Comparison of ENCODE assay signal across 8 cellular contexts in the genomic region with DNA sequence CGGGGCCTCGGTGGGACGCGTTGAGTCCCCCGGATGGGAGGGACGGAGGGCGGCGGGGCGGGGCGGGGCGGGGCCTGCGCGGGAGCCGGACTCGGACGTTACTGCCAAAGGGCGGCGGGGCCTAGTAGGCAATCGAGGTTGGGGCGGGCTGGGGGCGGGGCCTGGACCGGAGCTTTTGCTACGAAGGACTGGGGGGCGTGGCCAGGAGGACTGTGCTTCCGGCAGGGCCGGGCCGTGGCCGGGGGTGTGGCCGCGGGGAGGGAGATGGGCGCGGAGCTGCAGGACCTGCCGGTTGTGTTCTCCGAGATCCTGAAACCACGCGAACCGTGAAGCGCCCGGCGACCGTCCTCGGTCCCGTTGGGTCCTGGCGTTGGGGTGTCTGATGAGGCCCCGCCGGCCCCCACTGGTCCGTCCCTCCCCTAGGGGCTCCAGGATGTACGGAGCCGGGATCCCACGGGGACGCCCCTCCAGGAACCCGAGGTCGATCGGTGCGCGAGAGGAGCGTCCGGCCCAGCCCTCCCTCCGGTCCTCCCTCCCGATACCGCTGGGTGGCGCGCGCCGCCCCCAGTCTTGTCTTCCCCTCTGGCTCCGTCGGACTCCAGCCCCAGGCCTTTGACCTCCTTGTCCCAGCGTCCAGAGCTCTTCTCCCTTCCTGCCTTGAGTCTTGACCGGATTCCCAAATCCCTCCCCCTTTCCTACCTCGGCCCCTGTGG. TPM values are rescaled to one million over a fixed set of nuclear protein-coding genes. Genes with fewer than 3 reads are reported as not detected.
DNase-seq lines count a peak whose midpoint lies in the region; ATAC-seq and TF ChIP-seq lines count a peak whose summit lies in the region.

No MANE protein-coding gene starts in this region.

- TF ChIP-seq CTCF in right atrium auricular region (IDR thresholded peaks at IDR 0.05) = peak; percentile 51 to 81
- peak; percentile 61 for TF ChIP-seq CTCF in psoas muscle (IDR thresholded peaks at IDR 0.05)

- peak; percentile 69 for DNase-seq in NCI-H1436 treated with DMSO at 0.1 percent for 48 hours (lab: John Stamatoyannopoulos, UW)
- DNase-seq in SW480 (ENCODE audit: low spot score) = peak; percentile 99
- peak; percentile 97 for DNase-seq in right atrium auricular region (ENCODE audit: low spot score)
- DNase-seq in psoas muscle = peak; percentile 99
- DNase-seq in cortex of kidney (lab: John Stamatoyannopoulos, UW) = no peak

- peak overlapping the region; percentile 88 for H3K27ac ChIP-seq in angular gyrus (ENCODE audit: low read depth, low read length)
- peak overlapping the region; percentile 93 to 95 for H3K27ac ChIP-seq in right atrium auricular region
- peak overlapping the region; percentile 94 for H3K27ac ChIP-seq in psoas muscle

- 0 to 1% (median 1%) methylated on average over 30 to 70 of the region's 70 CpGs for WGBS in psoas muscle, 3 donors

- H3K27me3 ChIP-seq in right atrium auricular region (no peaks in the 10 kb centered on the region), psoas muscle (ENCODE audit: insufficient read depth in 3 of 3, low read length in 2 of 3) (no peaks in the 10 kb centered on the region)

- no peaks in the 10 kb centered on the region for H3K36me3 ChIP-seq in right atrium auricular region
- H3K36me3 ChIP-seq in psoas muscle (ENCODE audit: insufficient read depth in 1 of 2, low read depth in 1 of 2) = no peaks in the 10 kb centered on the region

- H3K9me3 ChIP-seq in right atrium auricular region (no peaks in the 10 kb centered on the region), psoas muscle (no peaks in the 10 kb centered on the region)

- ATAC-seq in GM18498 (IDR thresholded peaks at IDR 0.05; ENCODE audit: unreplicated experiment) (peak; percentile 72), HG02870 (IDR thresholded peaks at IDR 0.05; ENCODE audit: unreplicated experiment) (peak; percentile 71), psoas muscle (peak; percentile 89 to 92 (median 90))

- intact Hi-C loops in psoas muscle (cut with DNase I) = loop anchor here in 1 of 2 donors (10.0 kb wide), 1 partner anchor 174 kb away; no protein-coding TSS in a partner anchor

- H3K4me1 ChIP-seq in right atrium auricular region (peaks cover 0 to 31% of the 10 kb centered on the region in 2 donors), psoas muscle (peaks cover 15% of the 10 kb centered on the region)

- H3K4me3 ChIP-seq in right atrium auricular region (peak overlapping the region; percentile 54 to 69), psoas muscle (peak overlapping the region; percentile 83)

RNA-seq across cellular contexts. Expression of a gene that starts 0.6 kb away (rescaled TPM):
- total RNA-seq in right atrium auricular region (10 to 100 TPM; 29.8 to 78.6 TPM), psoas muscle (10 to 100 TPM; 19.0 to 37.0 (median 31.8) TPM)
- 10 to 100 TPM; 28.5 to 52.2 (median 48.9) TPM for polyA plus RNA-seq in psoas muscle

RNA-seq across cellular contexts. Expression of a gene that starts 9.2 kb away (rescaled TPM):
- total RNA-seq in right atrium auricular region (not detected), psoas muscle (not detected)
- under 1 TPM in 1 of 3 donors, not detected in 2; 0.01 TPM for polyA plus RNA-seq in psoas muscle

RNA-seq across cellular contexts. Expression of a gene that starts 20.1 kb away (rescaled TPM):
- total RNA-seq in right atrium auricular region (not detected), psoas muscle (not detected)
- polyA plus RNA-seq in psoas muscle = under 1 TPM in 1 of 3 donors, not detected in 2; 0.04 TPM

RNA-seq across cellular contexts. Expression of a gene that starts 23.6 kb away (rescaled TPM):
- total RNA-seq in right atrium auricular region (100 to 1,000 TPM; 424 to 522 TPM), psoas muscle (100 to 1,000 TPM; 250 to 413 (median 364) TPM)
- polyA plus RNA-seq in psoas muscle = 100 to 1,000 TPM; 248 to 340 (median 287) TPM

RNA-seq across cellular contexts. Expression of a gene that starts 44.0 kb away (rescaled TPM):
- total RNA-seq in right atrium auricular region = not detected
- total RNA-seq in psoas muscle = not detected
- polyA plus RNA-seq in psoas muscle = not detected
